12 cellular contexts compared by ENCODE assay signal in genomic region chr14:60485057-60485599, GRCh38. TPM values are rescaled to one million over a fixed set of nuclear protein-coding genes. Genes with fewer than 3 reads are reported as not detected.
A peak's percentile ranks its signal among the peaks of the same experiment; 100 is the strongest.
DNase-seq lines count a peak whose midpoint lies in the region; ATAC-seq and TF ChIP-seq lines count a peak whose summit lies in the region.
"Had no signal": no experiment of that assay in that cellular context is flagged by ENCODE, and none has a peak within 500 bp of the region (broad histone marks: within the 10 kb centered on the region; RNA-seq: fewer than 3 reads in every experiment).

No MANE protein-coding gene starts in this region.

- peak overlapping the region; percentile 57 for H3K4me3 ChIP-seq in PC-3 (ENCODE audit: low read length)
- H3K4me3 ChIP-seq in fibroblast of the aortic adventitia (ENCODE audit: low read depth, low read length), result peak overlapping the region; percentile 51
- H3K4me3 ChIP-seq in retinal pigment epithelial cell (ENCODE audit: low read length), result peak overlapping the region; percentile 59

- intact Hi-C loops in PC-3 (cut with micrococcal nuclease), result no loop called here

- CTCF ChIA-PET in PC-3 (lab: Charles Lee), result interaction anchor here (0.6 to 0.7 kb wide), 2 partner anchors 11 to 174 kb away, joined by 3 read pairs; no protein-coding TSS in a partner anchor

- H3K9ac ChIP-seq in PC-3 (ENCODE audit: low read length), result peak overlapping the region; percentile 59

- TF ChIP-seq CTCF in PC-3 (conservative IDR thresholded peaks at IDR 0.05; ENCODE audit: low read depth, low read length), result no peak
- no peak for TF ChIP-seq CTCF in fibroblast of the aortic adventitia (IDR thresholded peaks at IDR 0.05; ENCODE audit: insufficient read depth, low read length)
- no peak for TF ChIP-seq CTCF in retinal pigment epithelial cell (conservative IDR thresholded peaks at IDR 0.05; ENCODE audit: low read depth, low read length)

- H3K4me1 Mint-ChIP-seq in effector memory CD8-positive, alpha-beta T cell (ENCODE audit: low read depth in 2 of 2), result no peaks in the 10 kb centered on the region

- no peaks in the 10 kb centered on the region for H3F3A ChIP-seq in PC-3 (ENCODE audit: low read length, unreplicated experiment)

- no peak overlapping the region; the same call in 1 of the 2 replicates for H2AFZ ChIP-seq in PC-3 (ENCODE audit: low read length)

- H3K27me3 Mint-ChIP-seq in effector memory CD8-positive, alpha-beta T cell, result peaks cover 0 to 9% of the 10 kb centered on the region in 2 donors

- BruUV-seq in PC-3 (replicated peaks; lab: Mats Ljungman, UMichigan), result TSS peak; percentile 64

- no peak overlapping the region for H3K27ac ChIP-seq in PC-3 (ENCODE audit: low read length)

- no peaks in the 10 kb centered on the region for H3K79me2 ChIP-seq in PC-3 (ENCODE audit: low read length)

- peaks cover 19% of the 10 kb centered on the region; the same call in 1 of the 2 replicates for H3K27me3 ChIP-seq in PC-3 (ENCODE audit: low read length)

- POLR2A ChIA-PET in PC-3 (lab: Charles Lee; ENCODE audit: unreplicated experiment), result no interaction called here

- peak; percentile 31 for ATAC-seq in GM19351 (IDR thresholded peaks at IDR 0.05; ENCODE audit: unreplicated experiment)
- ATAC-seq in PC-3, result no peak
- no peak for ATAC-seq in GM19455 (IDR thresholded peaks at IDR 0.05; ENCODE audit: unreplicated experiment)
- ATAC-seq in GM21737 (IDR thresholded peaks at IDR 0.05; ENCODE audit: unreplicated experiment), result no peak
- no peak for ATAC-seq in effector memory CD8-positive, alpha-beta T cell (replicated peaks)

- DNase-seq in PC-3 (no peak), fibroblast of the aortic adventitia (ENCODE audit: low read depth) (no peak), retinal pigment epithelial cell (ENCODE audit: low read depth) (no peak), nucleus accumbens (lab: John Stamatoyannopoulos, UW) (no peak)
- no peak for DNase-seq in effector memory CD8-positive, alpha-beta T cell
- DNase-seq: DMS79, NCI-H2081 treated with DMSO at 0.1 percent for 48 hours had no signal

- H3K36me3 ChIP-seq in PC-3 (ENCODE audit: low read depth, low read length), result no peaks in the 10 kb centered on the region

- no peaks in the 10 kb centered on the region for H3K9me3 ChIP-seq in PC-3 (ENCODE audit: low read length)

- no peak overlapping the region for H3K27ac Mint-ChIP-seq in effector memory CD8-positive, alpha-beta T cell

- no peaks in the 10 kb centered on the region for H3K9me2 ChIP-seq in PC-3 (replicated peaks; ENCODE audit: low read length)

- H3K4me2 ChIP-seq in PC-3 (ENCODE audit: low read length), result peak overlapping the region; percentile 70

- H3K4me1 ChIP-seq in PC-3 (ENCODE audit: insufficient read depth, low read length), result peaks cover 12% of the 10 kb centered on the region; the same call in 1 of the 2 replicates

- no peaks in the 10 kb centered on the region for H3K36me3 Mint-ChIP-seq in effector memory CD8-positive, alpha-beta T cell (ENCODE audit: insufficient read depth)

- H3K4me3 Mint-ChIP-seq in effector memory CD8-positive, alpha-beta T cell, result no peak overlapping the region

- H3K9me3 Mint-ChIP-seq in effector memory CD8-positive, alpha-beta T cell, result no peaks in the 10 kb centered on the region

- H4K20me1 ChIP-seq in PC-3 (ENCODE audit: low read length), result no peaks in the 10 kb centered on the region

RNA-seq across cellular contexts. Expression of gene C14orf39, which starts 0.7 kb away (rescaled TPM):
- total RNA-seq in PC-3 (2014; rRNA removed), result 0.17 and 0.47 TPM in 2 replicates
- total RNA-seq in fibroblast of the aortic adventitia (ENCODE audit: low replicate concordance), result 0.18 and 0.41 TPM in 2 replicates
- total RNA-seq: omental fat pad, RPMI7951 had no signal

RNA-seq across cellular contexts. Expression of gene SIX6, which starts 23.8 kb away (rescaled TPM):
- not detected in 2 replicates for total RNA-seq in PC-3 (2014; rRNA removed)
- total RNA-seq in fibroblast of the aortic adventitia (ENCODE audit: low replicate concordance), result not detected in 2 replicates
- total RNA-seq: omental fat pad, RPMI7951 had no signal
